16 cellular contexts compared by ENCODE assay signal in the genomic region with DNA sequence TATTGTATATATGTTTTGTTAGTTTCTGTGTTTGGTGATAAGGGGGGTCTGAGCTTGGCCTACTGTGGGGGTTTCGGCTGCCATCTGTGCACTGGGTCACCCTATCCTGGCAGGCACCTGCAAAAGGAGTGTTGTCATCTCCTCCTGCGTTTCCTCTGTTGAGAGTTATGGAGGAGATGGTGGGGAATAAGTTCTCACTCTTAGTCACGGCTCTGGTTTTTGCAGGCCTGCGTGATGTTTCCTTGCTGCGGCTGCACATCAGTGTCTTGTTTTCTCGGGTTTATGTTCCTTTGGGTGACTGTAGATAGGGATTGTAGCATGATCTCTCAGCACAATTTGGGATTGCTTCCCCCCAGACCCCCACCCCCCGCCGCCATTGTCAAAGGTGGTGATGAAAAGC. TPM values are rescaled to one million over a fixed set of nuclear protein-coding genes. Genes with fewer than 3 reads are reported as not detected.
DNase-seq lines count a peak whose midpoint lies in the region; ATAC-seq, FAIRE-seq and TF ChIP-seq lines count a peak whose summit lies in the region.
"Had no signal": no experiment of that assay in that cellular context is flagged by ENCODE, and none has a peak within 500 bp of the region (broad histone marks: within the 10 kb centered on the region; RNA-seq: fewer than 3 reads in every experiment).

No MANE protein-coding gene starts in this region.

- H3K4me1 Mint-ChIP-seq in activated CD4-positive, alpha-beta memory T cell treated with anti-CD3 and anti-CD28 coated beads for 36 hours (ENCODE audit: low read depth), result peaks cover 85% of the 10 kb centered on the region
- H3K4me1 Mint-ChIP-seq in endodermal cell, result peaks cover 39% of the 10 kb centered on the region
- peaks cover 91% of the 10 kb centered on the region for H3K4me1 Mint-ChIP-seq in stimulated activated naive CD8-positive, alpha-beta T cell treated with anti-CD3 and anti-CD28 coated beads, Interleukin-15, amount 100 ng/mL, for 72 hours

- TF ChIP-seq CTCF in HepG2 (CRISPR knock-in tag; IDR thresholded peaks at IDR 0.05), result no peak
- no peak for TF ChIP-seq CTCF in right lobe of liver (IDR thresholded peaks at IDR 0.05)
- no peak for TF ChIP-seq CTCF in endodermal cell (conservative IDR thresholded peaks at IDR 0.05)
- TF ChIP-seq CTCF in right atrium auricular region (IDR thresholded peaks at IDR 0.05), result no peak
- no peak for TF ChIP-seq CTCF in foreskin keratinocyte (conservative IDR thresholded peaks at IDR 0.05)

- no peak for ATAC-seq in HepG2
- ATAC-seq in right lobe of liver, result no peak
- peak; percentile 58 for ATAC-seq in stimulated activated naive CD8-positive, alpha-beta T cell treated with anti-CD3 and anti-CD28 coated beads, Interleukin-15, amount 100 ng/mL, for 72 hours
- no peak for ATAC-seq in foreskin keratinocyte
- ATAC-seq: Panc1 had no signal

- H2AFZ ChIP-seq in HepG2 (ENCODE audit: low read length), result no peak overlapping the region
- H2AFZ ChIP-seq: GM23248 had no signal

- 0 out of 5 replicates have a peak, but pooled peaks cover 0 to 3% of the 10 kb centered on the region in 2 experiments for H3K36me3 ChIP-seq in HepG2 (replicated peaks in 1 of 2; ENCODE audit: control insufficient read depth in 1 of 2, insufficient read depth in 2 of 2, low read length in 2 of 2)
- H3K36me3 ChIP-seq in right lobe of liver, result peaks cover 0 to 34% (median 12%) of the 10 kb centered on the region in 4 donors
- H3K36me3 ChIP-seq in endodermal cell (ENCODE audit: control insufficient read depth, insufficient read depth, low read length), result peaks cover 32% of the 10 kb centered on the region
- peaks cover 12% of the 10 kb centered on the region for H3K36me3 ChIP-seq in right atrium auricular region
- H3K36me3 ChIP-seq: breast epithelium had no signal

- H3K4me1 ChIP-seq in HepG2 (ENCODE audit: insufficient read depth, low read length), result peaks cover 66% of the 10 kb centered on the region
- peaks cover 0 to 28% (median 12%) of the 10 kb centered on the region in 4 donors for H3K4me1 ChIP-seq in right lobe of liver
- peaks cover 3% of the 10 kb centered on the region for H3K4me1 ChIP-seq in endodermal cell (ENCODE audit: control insufficient read depth, insufficient read depth, low read length)
- peaks cover 0 to 18% of the 10 kb centered on the region in 2 donors for H3K4me1 ChIP-seq in right atrium auricular region
- peaks cover 40% of the 10 kb centered on the region for H3K4me1 ChIP-seq in foreskin keratinocyte

- TF ChIP-seq EP300 in HepG2 (IDR thresholded peaks at IDR 0.05; ENCODE audit: low read depth in 2 of 2, low read length in 2 of 2) (no peak), HepG2 (CRISPR knock-in tag; IDR thresholded peaks at IDR 0.05; ENCODE audit: borderline replicate concordance) (no peak)

- DNase-seq in HepG2 (ENCODE audit: low spot score) (no peak), right lobe of liver (no peak), endodermal cell (no peak), right atrium auricular region (ENCODE audit: low spot score) (no peak), epidermal melanocyte (ENCODE audit: insufficient read length, low spot score) (no peak), foreskin keratinocyte (no peak)
- DNase-seq in activated CD4-positive, alpha-beta memory T cell treated with anti-CD3 and anti-CD28 coated beads for 36 hours, result peak; percentile 57
- DNase-seq in stimulated activated naive CD8-positive, alpha-beta T cell treated with anti-CD3 and anti-CD28 coated beads, Interleukin-15, amount 100 ng/mL, for 72 hours, result peak in 1 of 2 donors; percentile 23
- DNase-seq: GM23248; NCI-H1436 treated with DMSO at 0.1 percent for 48 hours; stimulated activated naive CD4-positive, alpha-beta T cell treated with Interleukin-2 at 50 U/mL for 16 hours had no signal

- intact Hi-C loops in HepG2 (cut with micrococcal nuclease; ENCODE audit: unreplicated experiment) (no loop called here), right lobe of liver (cut with DNase I) (no loop called here)
- intact Hi-C loops in activated CD4-positive, alpha-beta memory T cell treated with anti-CD3 and anti-CD28 coated beads for 36 hours (cut with micrococcal nuclease), result loop anchor here (1.0 kb wide), 1 partner anchor 8 kb away; no protein-coding TSS in a partner anchor

- H3K79me2 ChIP-seq in HepG2 (ENCODE audit: insufficient read depth, low read length), result peaks cover 12% of the 10 kb centered on the region

- WGBS in HepG2 (ENCODE audit: low lambda C conversion rate), result 97% methylated on average over 8 of the region's 8 CpGs
- 52% methylated on average over 5 of the region's 8 CpGs for WGBS in right lobe of liver (ENCODE audit: insufficient coverage, low coverage, low lambda C conversion rate, missing lambda C conversion rate)
- WGBS in endodermal cell (ENCODE audit: insufficient coverage in 1 of 2, insufficient read length in 1 of 2), 2 experiments, result 88% methylated on average over 6 of the region's 8 CpGs; no CpG with 5 or more reads in 1 of the 2 experiments

- TF ChIP-seq POLR2A in HepG2 (IDR thresholded peaks at IDR 0.05; ENCODE audit: insufficient read depth in 1 of 2, low read depth in 2 of 2, low read length in 2 of 2) (no peak), right lobe of liver (IDR thresholded peaks at IDR 0.05) (no peak)

- no peak for TF ChIP-seq RAD21 in HepG2 (CRISPR knock-in tag; IDR thresholded peaks at IDR 0.05)

- H3K27ac ChIP-seq in HepG2 (ENCODE audit: extremely low read length, insufficient read depth, low read length) (peak overlapping the region; percentile 71), right lobe of liver (no peak overlapping the region), endodermal cell (ENCODE audit: low read depth, low read length) (no peak overlapping the region), right atrium auricular region (no peak overlapping the region), foreskin keratinocyte (no peak overlapping the region)
- H3K27ac ChIP-seq: breast epithelium, GM23248, KMS-11 had no signal

- CTCF ChIA-PET in HepG2 (lab: Yijun Ruan, JAX; ENCODE audit: low intra/inter-chr PET ratio, low total read pairs), result no interaction called here
- CTCF ChIA-PET in activated CD4-positive, alpha-beta memory T cell treated with anti-CD3 and anti-CD28 coated beads for 36 hours (lab: Charles Lee), result interaction anchor here (1.9 to 4.1 kb wide), 2 partner anchors 9 to 62 kb away, joined by 9 to 18 read pairs; no protein-coding TSS in a partner anchor

- H3K4me3 Mint-ChIP-seq in activated CD4-positive, alpha-beta memory T cell treated with anti-CD3 and anti-CD28 coated beads for 36 hours, result peak overlapping the region; percentile 49
- peak overlapping the region; percentile 9 for H3K4me3 Mint-ChIP-seq in endodermal cell
- H3K4me3 Mint-ChIP-seq in stimulated activated naive CD8-positive, alpha-beta T cell treated with anti-CD3 and anti-CD28 coated beads, Interleukin-15, amount 100 ng/mL, for 72 hours, result peak overlapping the region; percentile 74 to 77

- POLR2A ChIA-PET in HepG2 (lab: Yijun Ruan, JAX), result interaction anchor here (0.6 to 1.8 kb wide), 2 partner anchors 37 to 64 kb away, joined by 3 to 9 read pairs; no protein-coding TSS in a partner anchor
- POLR2A ChIA-PET in activated CD4-positive, alpha-beta memory T cell treated with anti-CD3 and anti-CD28 coated beads for 36 hours (lab: Charles Lee), result interaction anchor here (1.1 to 2.9 kb wide), 6 partner anchors 9 to 64 kb away, joined by 3 to 9 read pairs (median 5); no protein-coding TSS in a partner anchor

- no peaks in the 10 kb centered on the region for H3K27me3 ChIP-seq in HepG2 (ENCODE audit: control insufficient read depth in 1 of 2, insufficient read depth in 2 of 2, low read length in 2 of 2)
- H3K27me3 ChIP-seq in right lobe of liver, result no peaks in the 10 kb centered on the region
- H3K27me3 ChIP-seq in endodermal cell (ENCODE audit: control insufficient read depth, insufficient read depth, low read length, poor library complexity, severe bottlenecking), result no peaks in the 10 kb centered on the region
- no peaks in the 10 kb centered on the region for H3K27me3 ChIP-seq in right atrium auricular region
- no peaks in the 10 kb centered on the region for H3K27me3 ChIP-seq in foreskin keratinocyte
- H3K27me3 ChIP-seq: breast epithelium had no signal

- H3K27ac Mint-ChIP-seq in activated CD4-positive, alpha-beta memory T cell treated with anti-CD3 and anti-CD28 coated beads for 36 hours, result peak overlapping the region; percentile 75
- H3K27ac Mint-ChIP-seq in endodermal cell, result peak overlapping the region; percentile 36
- H3K27ac Mint-ChIP-seq in stimulated activated naive CD8-positive, alpha-beta T cell treated with anti-CD3 and anti-CD28 coated beads, Interleukin-15, amount 100 ng/mL, for 72 hours, result peak overlapping the region; percentile 77

- peaks cover 35% of the 10 kb centered on the region for H3K36me3 Mint-ChIP-seq in activated CD4-positive, alpha-beta memory T cell treated with anti-CD3 and anti-CD28 coated beads for 36 hours
- peaks cover 32% of the 10 kb centered on the region for H3K36me3 Mint-ChIP-seq in endodermal cell (ENCODE audit: low read depth)

- no peaks in the 10 kb centered on the region for H4K20me1 ChIP-seq in HepG2 (ENCODE audit: insufficient read depth, low read length)

- H3K9me3 ChIP-seq in HepG2 (ENCODE audit: low read length), result no peaks in the 10 kb centered on the region
- no peaks in the 10 kb centered on the region for H3K9me3 ChIP-seq in right lobe of liver
- no peaks in the 10 kb centered on the region for H3K9me3 ChIP-seq in endodermal cell (ENCODE audit: control insufficient read depth, low read length)
- no peaks in the 10 kb centered on the region for H3K9me3 ChIP-seq in right atrium auricular region
- H3K9me3 ChIP-seq: breast epithelium had no signal

- no peaks in the 10 kb centered on the region for H3K9me3 Mint-ChIP-seq in activated CD4-positive, alpha-beta memory T cell treated with anti-CD3 and anti-CD28 coated beads for 36 hours
- H3K9me3 Mint-ChIP-seq in endodermal cell, result no peaks in the 10 kb centered on the region
- H3K9me3 Mint-ChIP-seq in stimulated activated naive CD8-positive, alpha-beta T cell treated with anti-CD3 and anti-CD28 coated beads, Interleukin-15, amount 100 ng/mL, for 72 hours, result no peaks in the 10 kb centered on the region

- no peak for FAIRE-seq in HepG2 (lab: Jason Lieb, UNC)

- H3K9ac ChIP-seq in HepG2 (ENCODE audit: insufficient read depth, low read depth, low read length) (no peak overlapping the region), endodermal cell (ENCODE audit: extremely low read depth, low read length, poor library complexity, severe bottlenecking) (no peak overlapping the region)
- H3K9ac ChIP-seq: GM23248, KMS-11 had no signal

- in situ Hi-C loops in HepG2 (cut with HindIII; ENCODE audit: extremely low pct_ligation_motif_present, low pct_unique_long_range_greater_than_20kb), result no loop called here

- peak overlapping the region; percentile 85; the same call in 1 of the 2 replicates for H3K4me2 ChIP-seq in HepG2 (ENCODE audit: low read depth, low read length)
- H3K4me2 ChIP-seq: KMS-11 had no signal

- no TSS peak for BruUV-seq in HepG2 (replicated peaks; lab: Mats Ljungman, UMichigan)

- H3K4me3 ChIP-seq in HepG2 (replicated peaks in 1 of 3; ENCODE audit: insufficient read depth in 1 of 3, low read depth in 2 of 3, low read length in 3 of 3) (no peak overlapping the region), right lobe of liver (no peak overlapping the region), endodermal cell (ENCODE audit: low read length) (peak overlapping the region; percentile 65), right atrium auricular region (no peak overlapping the region)
- H3K4me3 ChIP-seq: breast epithelium, GM23248 had no signal

- no peaks in the 10 kb centered on the region for H3K27me3 Mint-ChIP-seq in activated CD4-positive, alpha-beta memory T cell treated with anti-CD3 and anti-CD28 coated beads for 36 hours
- no peaks in the 10 kb centered on the region for H3K27me3 Mint-ChIP-seq in endodermal cell (ENCODE audit: insufficient read depth)
- no peaks in the 10 kb centered on the region for H3K27me3 Mint-ChIP-seq in stimulated activated naive CD8-positive, alpha-beta T cell treated with anti-CD3 and anti-CD28 coated beads, Interleukin-15, amount 100 ng/mL, for 72 hours

RNA-seq across cellular contexts. Expression of a gene that starts 36.8 kb away (rescaled TPM):
- total RNA-seq in HepG2 (2016; rRNA removed; fragmentation: Illumina TruSeq; extraction: Trizol), result 14.2 and 15.8 TPM in 2 replicates
- total RNA-seq in HepG2 (2016; cell fraction: cytosol; rRNA removed; fragmentation: Illumina TruSeq; extraction: Trizol; ENCODE audit: low read depth), result 18.2 and 19.1 TPM in 2 replicates
- total RNA-seq in HepG2 (2016; cell fraction: insoluble cytoplasmic fraction; rRNA removed; fragmentation: Illumina TruSeq; extraction: Trizol), result 12.5 and 16.6 TPM in 2 replicates
- 37.4 and 37.5 TPM in 2 replicates for total RNA-seq in HepG2 (2016; cell fraction: membrane; rRNA removed; fragmentation: Illumina TruSeq; extraction: Trizol)
- total RNA-seq in HepG2 (2016; cell fraction: nucleus; rRNA removed; fragmentation: Illumina TruSeq; extraction: Trizol), result 9.5 and 10.1 TPM in 2 replicates
- polyA plus RNA-seq in HepG2 (2011; rRNA removed), result 13.7 and 20.8 TPM in 2 replicates
- 13.4 and 18.8 TPM in 2 replicates for polyA plus RNA-seq in HepG2 (2011; cell fraction: cytosol; rRNA removed)
- polyA plus RNA-seq in HepG2 (2011; cell fraction: nucleus; rRNA removed), result 21.0 and 23.0 TPM in 2 replicates
- 10.2 and 13.2 TPM in 2 replicates for polyA plus RNA-seq in HepG2 (2012)
- 25.8 and 27.8 TPM in 2 replicates for polyA plus RNA-seq in HepG2 (2016; cell fraction: cytosol; fragmentation: Illumina TruSeq; extraction: Trizol; ENCODE audit: low read depth)
- polyA plus RNA-seq in HepG2 (2016; cell fraction: insoluble cytoplasmic fraction; fragmentation: Illumina TruSeq; extraction: Trizol; ENCODE audit: low read depth), result 14.5 and 18.7 TPM in 2 replicates
- 34.2 and 39.7 TPM in 2 replicates for polyA plus RNA-seq in HepG2 (2016; cell fraction: membrane; fragmentation: Illumina TruSeq; extraction: Trizol; ENCODE audit: low read depth)
- 20.6 and 22.6 TPM in 2 replicates for polyA plus RNA-seq in HepG2 (2016; cell fraction: nucleus; fragmentation: Illumina TruSeq; extraction: Trizol; ENCODE audit: insufficient read depth, low read depth)
- polyA minus RNA-seq in HepG2 (2011; rRNA and poly(A)+ RNA removed; ENCODE audit: low replicate concordance), result 18.9 and 30.7 TPM in 2 replicates
- 8.0 and 10.6 TPM in 2 replicates for polyA minus RNA-seq in HepG2 (2011; cell fraction: cytosol; rRNA and poly(A)+ RNA removed)
- polyA minus RNA-seq in HepG2 (2011; cell fraction: nucleus; rRNA and poly(A)+ RNA removed), result 3.9 and 8.0 TPM in 2 replicates
- total RNA-seq in right lobe of liver, result 10 to 100 TPM; 29.4 to 70.7 (median 37.9) TPM
- total RNA-seq in activated CD4-positive, alpha-beta memory T cell treated with anti-CD3 and anti-CD28 coated beads for 36 hours, result 10 to 100 TPM; 85.2 to 89.6 TPM
- 10 to 100 TPM; 37.4 to 38.1 TPM for total RNA-seq in endodermal cell
- 36.7 TPM for polyA plus RNA-seq in endodermal cell (2013, experiment 1 of 2)
- 40.5 TPM for polyA plus RNA-seq in endodermal cell (2013, experiment 2 of 2)
- 10 to 100 TPM; 26.5 to 34.0 TPM for total RNA-seq in right atrium auricular region
- 65.4 and 68.9 TPM in 2 replicates for total RNA-seq in foreskin keratinocyte
- 84.0 and 86.5 TPM in 2 replicates for polyA plus RNA-seq in foreskin keratinocyte

RNA-seq across cellular contexts. Expression of a gene that starts 52.0 kb away (rescaled TPM):
- 0.08 TPM in 1 of 2 replicates, not detected in the other for total RNA-seq in HepG2 (2016; rRNA removed; fragmentation: Illumina TruSeq; extraction: Trizol)
- total RNA-seq in HepG2 (2016; cell fraction: cytosol; rRNA removed; fragmentation: Illumina TruSeq; extraction: Trizol; ENCODE audit: low read depth), result not detected in 2 replicates
- total RNA-seq in HepG2 (2016; cell fraction: insoluble cytoplasmic fraction; rRNA removed; fragmentation: Illumina TruSeq; extraction: Trizol), result 0.02 and 0.07 TPM in 2 replicates
- total RNA-seq in HepG2 (2016; cell fraction: membrane; rRNA removed; fragmentation: Illumina TruSeq; extraction: Trizol), result not detected in 2 replicates
- total RNA-seq in HepG2 (2016; cell fraction: nucleus; rRNA removed; fragmentation: Illumina TruSeq; extraction: Trizol), result not detected in 2 replicates
- 0.04 and 0.07 TPM in 2 replicates for polyA plus RNA-seq in HepG2 (2011; rRNA removed)
- polyA plus RNA-seq in HepG2 (2011; cell fraction: cytosol; rRNA removed), result 0.04 and 0.06 TPM in 2 replicates
- 0.45 and 0.54 TPM in 2 replicates for polyA plus RNA-seq in HepG2 (2011; cell fraction: nucleus; rRNA removed)
- polyA plus RNA-seq in HepG2 (2012), result 0.54 and 0.63 TPM in 2 replicates
- not detected in 2 replicates for polyA plus RNA-seq in HepG2 (2016; cell fraction: cytosol; fragmentation: Illumina TruSeq; extraction: Trizol; ENCODE audit: low read depth)
- 0.08 TPM in 1 of 2 replicates, not detected in the other for polyA plus RNA-seq in HepG2 (2016; cell fraction: insoluble cytoplasmic fraction; fragmentation: Illumina TruSeq; extraction: Trizol; ENCODE audit: low read depth)
- polyA plus RNA-seq in HepG2 (2016; cell fraction: membrane; fragmentation: Illumina TruSeq; extraction: Trizol; ENCODE audit: low read depth), result not detected in 2 replicates
- 0.15 and 0.89 TPM in 2 replicates for polyA plus RNA-seq in HepG2 (2016; cell fraction: nucleus; fragmentation: Illumina TruSeq; extraction: Trizol; ENCODE audit: insufficient read depth, low read depth)
- polyA minus RNA-seq in HepG2 (2011; rRNA and poly(A)+ RNA removed; ENCODE audit: low replicate concordance), result 0.05 TPM in 1 of 2 replicates, not detected in the other
- polyA minus RNA-seq in HepG2 (2011; cell fraction: cytosol; rRNA and poly(A)+ RNA removed), result 0.09 and 0.20 TPM in 2 replicates
- polyA minus RNA-seq in HepG2 (2011; cell fraction: nucleus; rRNA and poly(A)+ RNA removed), result 0.13 and 0.25 TPM in 2 replicates
- under 1 TPM in 5 of 6 experiments, not detected in 1; 0.09 to 0.42 (median 0.12) TPM for total RNA-seq in right lobe of liver
- total RNA-seq in activated CD4-positive, alpha-beta memory T cell treated with anti-CD3 and anti-CD28 coated beads for 36 hours, result under 1 TPM; 0.10 to 0.21 TPM
- total RNA-seq in endodermal cell, result 1 to 10 TPM; 5.8 to 6.7 TPM
- polyA plus RNA-seq in endodermal cell (2013, experiment 1 of 2), result 25.0 TPM
- polyA plus RNA-seq in endodermal cell (2013, experiment 2 of 2), result 21.5 TPM
- total RNA-seq in right atrium auricular region, result 1 to 10 TPM; 5.9 to 9.0 TPM
- 4.4 and 5.3 TPM in 2 replicates for total RNA-seq in foreskin keratinocyte
- polyA plus RNA-seq in foreskin keratinocyte, result 3.4 and 3.8 TPM in 2 replicates
- total RNA-seq: NCI-H460 had no signal

RNA-seq across cellular contexts. Expression of a gene that starts 58.0 kb away (rescaled TPM):
- total RNA-seq in HepG2 (2016; rRNA removed; fragmentation: Illumina TruSeq; extraction: Trizol), result 0.28 and 0.29 TPM in 2 replicates
- total RNA-seq in HepG2 (2016; cell fraction: cytosol; rRNA removed; fragmentation: Illumina TruSeq; extraction: Trizol; ENCODE audit: low read depth), result 0.09 TPM in 1 of 2 replicates, not detected in the other
- total RNA-seq in HepG2 (2016; cell fraction: insoluble cytoplasmic fraction; rRNA removed; fragmentation: Illumina TruSeq; extraction: Trizol), result 0.12 and 0.22 TPM in 2 replicates
- not detected in 2 replicates for total RNA-seq in HepG2 (2016; cell fraction: membrane; rRNA removed; fragmentation: Illumina TruSeq; extraction: Trizol)
- total RNA-seq in HepG2 (2016; cell fraction: nucleus; rRNA removed; fragmentation: Illumina TruSeq; extraction: Trizol), result 0.28 TPM in 1 of 2 replicates, not detected in the other
- polyA plus RNA-seq in HepG2 (2011; rRNA removed), result 1.1 and 2.4 TPM in 2 replicates
- polyA plus RNA-seq in HepG2 (2011; cell fraction: cytosol; rRNA removed), result 0.71 and 1.2 TPM in 2 replicates
- 3.8 and 5.7 TPM in 2 replicates for polyA plus RNA-seq in HepG2 (2011; cell fraction: nucleus; rRNA removed)
- polyA plus RNA-seq in HepG2 (2012), result 0.44 and 1.2 TPM in 2 replicates
- not detected in 2 replicates for polyA plus RNA-seq in HepG2 (2016; cell fraction: cytosol; fragmentation: Illumina TruSeq; extraction: Trizol; ENCODE audit: low read depth)
- 0.15 and 0.21 TPM in 2 replicates for polyA plus RNA-seq in HepG2 (2016; cell fraction: insoluble cytoplasmic fraction; fragmentation: Illumina TruSeq; extraction: Trizol; ENCODE audit: low read depth)
- polyA plus RNA-seq in HepG2 (2016; cell fraction: membrane; fragmentation: Illumina TruSeq; extraction: Trizol; ENCODE audit: low read depth), result 0.08 TPM in 1 of 2 replicates, not detected in the other
- polyA plus RNA-seq in HepG2 (2016; cell fraction: nucleus; fragmentation: Illumina TruSeq; extraction: Trizol; ENCODE audit: insufficient read depth, low read depth), result 0.31 and 0.44 TPM in 2 replicates
- polyA minus RNA-seq in HepG2 (2011; rRNA and poly(A)+ RNA removed; ENCODE audit: low replicate concordance), result 1.7 and 89.4 TPM in 2 replicates
- 0.70 and 1.2 TPM in 2 replicates for polyA minus RNA-seq in HepG2 (2011; cell fraction: cytosol; rRNA and poly(A)+ RNA removed)
- polyA minus RNA-seq in HepG2 (2011; cell fraction: nucleus; rRNA and poly(A)+ RNA removed), result 1.4 and 2.6 TPM in 2 replicates
- 1 to 10 TPM in 5 of 6 experiments, under 1 TPM in 1; 0.92 to 4.5 (median 2.0) TPM for total RNA-seq in right lobe of liver
- total RNA-seq in activated CD4-positive, alpha-beta memory T cell treated with anti-CD3 and anti-CD28 coated beads for 36 hours, result 100 to 1,000 TPM; 429 to 436 TPM
- total RNA-seq in endodermal cell, result under 1 TPM; 0.11 to 0.33 TPM
- polyA plus RNA-seq in endodermal cell (2013, experiment 1 of 2), result 0.07 TPM
- polyA plus RNA-seq in endodermal cell (2013, experiment 2 of 2), result 0.12 TPM
- total RNA-seq in right atrium auricular region, result 1 to 10 TPM in 1 of 2 donors, under 1 TPM in 1; 0.78 to 2.2 TPM
- 0.04 and 0.10 TPM in 2 replicates for total RNA-seq in foreskin keratinocyte
- 0.08 TPM in 1 of 2 replicates, not detected in the other for polyA plus RNA-seq in foreskin keratinocyte
- total RNA-seq: glomerular endothelial cell, GM23248 had no signal
- polyA plus RNA-seq: GM23248 had no signal

Comparison
In these comparisons a context has a peak if more than half of its experiments do, and no peak if none do; other contexts are left out.
1. H3K4me3 Mint-ChIP-seq: peak in every context shown above with its lines; median percentile 76 in stimulated activated naive CD8-positive, alpha-beta T cell treated with anti-CD3 and anti-CD28 coated beads, Interleukin-15, amount 100 ng/mL, for 72 hours; 49 in activated CD4-positive, alpha-beta memory T cell treated with anti-CD3 and anti-CD28 coated beads for 36 hours; 9 in endodermal cell.
2. RNA of a gene that starts 58.0 kb away (total RNA-seq): 429 to 436 TPM in activated CD4-positive, alpha-beta memory T cell treated with anti-CD3 and anti-CD28 coated beads for 36 hours; 0.92 to 4.5 TPM in right lobe of liver, 0.78 to 2.2 TPM in right atrium auricular region, 0.11 to 0.33 TPM in endodermal cell, 0.09 to 0.29 TPM in HepG2 and 0.04 to 0.10 TPM in foreskin keratinocyte; every median in the first group is over 10 times any median in the second.
3. Peak in every context shown above with its lines, with median percentiles within 50 percentile points of each other: H3K27ac Mint-ChIP-seq.